Comparison of ENCODE assay signal across 1 cellular context in the genomic region with DNA sequence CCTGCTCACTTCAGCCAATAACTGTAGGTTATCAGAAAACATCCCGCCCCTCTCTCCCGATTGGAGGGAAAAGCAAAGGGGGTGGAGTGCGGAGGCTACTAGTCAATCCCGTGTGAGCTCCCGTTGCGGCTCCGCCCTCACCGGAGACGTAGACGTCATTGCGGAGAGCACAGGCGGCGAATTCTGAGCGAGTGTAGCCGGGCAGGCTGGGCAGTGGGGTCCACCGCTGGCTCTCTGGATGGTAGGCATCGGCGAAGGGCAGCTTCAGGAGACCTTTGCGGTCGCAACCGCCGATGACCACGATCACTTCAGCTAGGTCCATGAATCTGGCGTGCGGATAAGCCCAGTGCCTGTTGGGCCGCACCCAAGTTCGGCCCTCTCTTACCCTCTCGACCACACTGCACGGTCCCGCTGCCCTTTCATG.
TF ChIP-seq lines count a peak whose summit lies in the region.

No MANE protein-coding gene starts in this region.

TF ChIP-seq in SK-N-SH, 30 proteins besides CTCF, POLR2A, EP300 and RAD21 (continued from another document):
- TF ChIP-seq TAF1 (IDR thresholded peaks at IDR 0.05; ENCODE audit: borderline replicate concordance, low read depth, low read length) = peak; percentile 56
